ENCODE assay signal across 8 cellular contexts in genomic region chr19:43774103-43774939, GRCh38. TPM values are rescaled to one million over a fixed set of nuclear protein-coding genes. Genes with fewer than 3 reads are reported as not detected.
DNase-seq lines count a peak whose midpoint lies in the region; ATAC-seq and TF ChIP-seq lines count a peak whose summit lies in the region.

No MANE protein-coding gene starts in this region.

- H3K9me3 ChIP-seq in HUES48 (ENCODE audit: control insufficient read depth, insufficient read depth, low read length), result no peaks in the 10 kb centered on the region

- H3K36me3 ChIP-seq in HUES48 (ENCODE audit: control insufficient read depth, insufficient read depth, low read length), result no peaks in the 10 kb centered on the region

- H3K27me3 Mint-ChIP-seq in stimulated activated memory B cell treated with anti-CD40 and anti-IgM and Interleukin-4, amounts not matched to agents 10 μg/mL and 1 μg/mL and 100 μg/mL, for 72 hours, result no peaks in the 10 kb centered on the region

- no peak overlapping the region; the same call in 1 of the 2 replicates for H3K9ac ChIP-seq in HUES48 (ENCODE audit: low read depth, low read length)

- TF ChIP-seq POLR2A in lower leg skin (IDR thresholded peaks at IDR 0.05), result no peak

- ATAC-seq in left colon (peak; percentile 75), HG02970 (IDR thresholded peaks at IDR 0.05; ENCODE audit: low FRiP score, unreplicated experiment) (no peak), HG03097 (IDR thresholded peaks at IDR 0.05; ENCODE audit: low FRiP score, unreplicated experiment) (no peak)
- peak; percentile 7 for ATAC-seq in stimulated activated memory B cell treated with anti-CD40 and anti-IgM and Interleukin-4, amounts not matched to agents 10 μg/mL and 1 μg/mL and 100 μg/mL, for 72 hours

- no peak overlapping the region for H3K27ac ChIP-seq in HUES48 (ENCODE audit: low read depth, low read length)

- intact Hi-C loops in left colon (cut with DNase I, micrococcal nuclease) (no loop called here), lower leg skin (cut with DNase I; ENCODE audit: low total_unique reads) (loop anchor here (2.0 kb wide), 1 partner anchor 20 kb away; no protein-coding TSS in a partner anchor)

- DNase-seq in dermis blood vessel endothelial cell (peak; percentile 87), left colon (peak; percentile 82 to 83), COR-L47 (lab: John Stamatoyannopoulos, UW) (no peak), lower leg skin (ENCODE audit: low spot score in 2 of 2) (no peak)

- no peak overlapping the region for H3K4me3 Mint-ChIP-seq in stimulated activated memory B cell treated with anti-CD40 and anti-IgM and Interleukin-4, amounts not matched to agents 10 μg/mL and 1 μg/mL and 100 μg/mL, for 72 hours

- peaks cover 36% of the 10 kb centered on the region for H3K27me3 ChIP-seq in HUES48 (ENCODE audit: control insufficient read depth, insufficient read depth, low read length)

- TF ChIP-seq CTCF in lower leg skin (IDR thresholded peaks at IDR 0.05), result no peak

- peaks cover 58% of the 10 kb centered on the region for H3K36me3 Mint-ChIP-seq in stimulated activated memory B cell treated with anti-CD40 and anti-IgM and Interleukin-4, amounts not matched to agents 10 μg/mL and 1 μg/mL and 100 μg/mL, for 72 hours

- H3K4me1 ChIP-seq in HUES48 (ENCODE audit: control insufficient read depth, insufficient read depth, low read length), result peaks cover 24% of the 10 kb centered on the region

- H3K9me3 Mint-ChIP-seq in stimulated activated memory B cell treated with anti-CD40 and anti-IgM and Interleukin-4, amounts not matched to agents 10 μg/mL and 1 μg/mL and 100 μg/mL, for 72 hours, result no peaks in the 10 kb centered on the region

- H3K4me1 Mint-ChIP-seq in stimulated activated memory B cell treated with anti-CD40 and anti-IgM and Interleukin-4, amounts not matched to agents 10 μg/mL and 1 μg/mL and 100 μg/mL, for 72 hours, result peaks cover 68% of the 10 kb centered on the region

- WGBS in lower leg skin, 2 donors, result 31 to 46% methylated on average over 32 to 47 of the region's 63 CpGs

- H3K4me3 ChIP-seq in HUES48 (ENCODE audit: low read depth, low read length) (peak overlapping the region; percentile 71), lower leg skin (ENCODE audit: low read depth, poor library complexity, severe bottlenecking) (no peak overlapping the region)

- H3K27ac Mint-ChIP-seq in stimulated activated memory B cell treated with anti-CD40 and anti-IgM and Interleukin-4, amounts not matched to agents 10 μg/mL and 1 μg/mL and 100 μg/mL, for 72 hours, result no peak overlapping the region

RNA-seq across cellular contexts. Expression of gene KCNN4, which starts 6.5 kb away (rescaled TPM):
- total RNA-seq in dermis blood vessel endothelial cell (0.09 and 0.51 TPM in 2 replicates), left colon (10 to 100 TPM; 21.2 to 45.6 TPM), lower leg skin (10 to 100 TPM; 19.9 to 69.5 (median 49.2) TPM)

RNA-seq across cellular contexts. Expression of gene SMG9, which starts 19.6 kb away (rescaled TPM):
- total RNA-seq in dermis blood vessel endothelial cell, result 8.8 and 9.0 TPM in 2 replicates
- total RNA-seq in left colon, result 10 to 100 TPM; 25.4 to 40.3 TPM
- 10 to 100 TPM; 18.0 to 27.6 (median 23.5) TPM for total RNA-seq in lower leg skin

RNA-seq across cellular contexts. Expression of gene LYPD5, which starts 27.9 kb away (rescaled TPM):
- total RNA-seq in dermis blood vessel endothelial cell (0.09 and 0.17 TPM in 2 replicates), left colon (1 to 10 TPM in 1 of 2 donors, under 1 TPM in 1; 0.70 to 3.5 TPM), lower leg skin (100 to 1,000 TPM in 2 of 4 donors, 10 to 100 TPM in 2; 93.8 to 231 (median 117) TPM)

RNA-seq across cellular contexts. Expression of gene ZNF283, which starts 52.8 kb away (rescaled TPM):
- total RNA-seq in dermis blood vessel endothelial cell, result 10.9 and 11.1 TPM in 2 replicates
- 10 to 100 TPM in 1 of 2 donors, 1 to 10 TPM in 1; 8.1 to 11.5 TPM for total RNA-seq in left colon
- 1 to 10 TPM; 4.3 to 9.6 (median 6.3) TPM for total RNA-seq in lower leg skin

RNA-seq across cellular contexts. Expression of gene IRGC, which starts 58.4 kb away (rescaled TPM):
- total RNA-seq in dermis blood vessel endothelial cell (not detected in 2 replicates), left colon (not detected), lower leg skin (not detected)

Comparison
In these comparisons a context has a peak if more than half of its experiments do, and no peak if none do; other contexts are left out.
1. DNase-seq: peak in dermis blood vessel endothelial cell (single experiment) and left colon (2 of 2); none in COR-L47 (single experiment) and lower leg skin (0 of 2).
2. ATAC-seq: peak in left colon (single experiment) and stimulated activated memory B cell treated with anti-CD40 and anti-IgM and Interleukin-4, amounts not matched to agents 10 μg/mL and 1 μg/mL and 100 μg/mL, for 72 hours (single experiment); none in HG02970 (single experiment) and HG03097 (single experiment).
3. RNA of gene KCNN4, which starts 6.5 kb away (total RNA-seq): 19.9 to 69.5 TPM in lower leg skin and 21.2 to 45.6 TPM in left colon; 0.09 to 0.51 TPM in dermis blood vessel endothelial cell; every median in the first group is over 10 times any median in the second.
4. RNA of gene LYPD5, which starts 27.9 kb away (total RNA-seq): 93.8 to 231 TPM in lower leg skin; 0.70 to 3.5 TPM in left colon and 0.09 to 0.17 TPM in dermis blood vessel endothelial cell; every median in the first group is over 10 times any median in the second.